9 cellular contexts compared by ENCODE assay signal in the genomic region with DNA sequence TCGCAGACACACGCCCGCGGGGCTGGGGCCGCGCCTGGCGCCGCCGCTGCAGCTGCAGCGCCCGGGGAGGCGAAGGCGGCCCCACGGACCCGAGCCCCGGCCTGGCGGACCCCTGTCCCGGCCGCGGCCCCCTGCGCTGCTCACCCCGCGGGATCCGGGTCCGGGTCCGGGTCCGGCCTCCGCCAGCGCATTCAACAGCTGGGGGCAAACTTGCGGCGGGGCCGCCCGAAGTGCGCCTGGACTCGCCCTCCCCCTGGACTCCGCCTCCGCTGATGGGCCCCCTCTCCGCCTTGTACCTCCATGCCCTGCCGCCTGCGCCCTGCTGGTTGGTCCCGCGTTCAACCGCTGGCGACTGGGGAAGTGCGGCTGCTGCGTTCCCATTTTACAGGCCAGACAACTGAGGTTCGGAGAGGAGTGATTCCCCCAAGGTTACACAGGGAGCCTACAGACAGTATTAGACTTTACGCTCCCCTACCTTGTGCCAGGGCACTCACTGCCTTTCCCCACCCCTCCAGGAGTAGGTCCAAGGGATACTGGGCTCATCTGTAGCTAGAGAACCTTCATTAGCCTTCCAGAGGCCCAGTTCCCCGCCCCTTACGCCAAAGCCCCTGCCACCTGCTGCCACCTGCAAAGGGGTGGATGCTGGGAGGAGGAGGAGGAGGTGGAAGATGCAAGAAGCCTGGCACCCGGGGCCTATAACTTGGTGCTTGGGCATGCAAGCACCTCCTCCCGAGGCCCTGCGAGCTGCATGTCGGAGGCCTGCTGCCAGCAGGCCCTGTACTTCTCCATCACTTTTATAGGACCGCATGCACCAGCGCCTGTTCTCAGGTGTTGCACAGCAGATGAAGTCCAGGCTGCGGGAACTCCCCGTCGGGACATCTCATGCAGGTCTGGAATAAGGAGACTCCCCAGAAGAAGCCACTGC. TPM values are rescaled to one million over a fixed set of nuclear protein-coding genes. Genes with fewer than 3 reads are reported as not detected.
A peak's percentile ranks its signal among the peaks of the same experiment; 100 is the strongest.
DNase-seq lines count a peak whose midpoint lies in the region; ATAC-seq, FAIRE-seq and TF ChIP-seq lines count a peak whose summit lies in the region.
"Had no signal": no experiment of that assay in that cellular context is flagged by ENCODE, and none has a peak within 500 bp of the region (broad histone marks: within the 10 kb centered on the region; RNA-seq: fewer than 3 reads in every experiment).

No MANE protein-coding gene starts in this region.

- H3K4me2 ChIP-seq in neural cell (ENCODE audit: low read length) = no peak overlapping the region

- POLR2A ChIA-PET in AG04450 (lab: Yijun Ruan, JAX) (no interaction called here), HEK293T (lab: Yijun Ruan, JAX) (no interaction called here)

- H3K4me1 Mint-ChIP-seq in effector memory CD8-positive, alpha-beta T cell (ENCODE audit: low read depth in 2 of 2) = peaks cover 8 to 22% of the 10 kb centered on the region in 2 donors

- no peak for ATAC-seq in effector memory CD8-positive, alpha-beta T cell (replicated peaks)
- ATAC-seq: activated T-helper 17 cell treated with anti-CD3 and anti-CD28 coated beads, Interleukin-2, amount 50 U/mL, for 72 hours had no signal

- H3K27ac ChIP-seq in AG04450 (ENCODE audit: low read depth, low read length) (no peak overlapping the region), HUES64 (ENCODE audit: low read depth, low read length) (no peak overlapping the region), neural cell (ENCODE audit: low read length) (no peak overlapping the region), testis (no peak overlapping the region)

- no peak for FAIRE-seq in GM12892 (lab: Jason Lieb, UNC)

- no peaks in the 10 kb centered on the region for H3K36me3 ChIP-seq in HUES64 (ENCODE audit: insufficient read depth, low read length)
- no peaks in the 10 kb centered on the region for H3K36me3 ChIP-seq in neural cell (ENCODE audit: insufficient read depth, low read length)
- no peaks in the 10 kb centered on the region for H3K36me3 ChIP-seq in testis (ENCODE audit: low read depth, missing control alignments)

- peaks cover 3% of the 10 kb centered on the region; the same call in 1 of the 2 replicates for H3K4me1 ChIP-seq in HUES64 (ENCODE audit: insufficient read depth, low read length)
- H3K4me1 ChIP-seq in testis = peaks cover 5% of the 10 kb centered on the region

- H3F3A ChIP-seq in neural cell (ENCODE audit: insufficient read depth, low read length, poor library complexity, severe bottlenecking) = no peaks in the 10 kb centered on the region

- CTCF ChIA-PET in AG04450 (lab: Charles Lee) = interaction anchor here (0.5 to 4.3 kb wide), 14 partner anchors 9 to 227 kb away, joined by 3 to 74 read pairs (median 6); no protein-coding TSS in a partner anchor
- CTCF ChIA-PET in HEK293T (lab: Yijun Ruan, JAX) = interaction anchor here (0.6 to 2.4 kb wide), 10 partner anchors 22 to 123 kb away, joined by 3 to 17 read pairs (median 3); no protein-coding TSS in a partner anchor

- no peaks in the 10 kb centered on the region for H3K9me3 Mint-ChIP-seq in effector memory CD8-positive, alpha-beta T cell
- H3K9me3 Mint-ChIP-seq: activated T-helper 17 cell treated with anti-CD3 and anti-CD28 coated beads, Interleukin-2, amount 50 U/mL, for 72 hours had no signal

- H2AFZ ChIP-seq in neural cell (ENCODE audit: low read depth, low read length) = no peak overlapping the region

- peak overlapping the region; percentile 61 for H3K4me3 Mint-ChIP-seq in effector memory CD8-positive, alpha-beta T cell

- no peak for TF ChIP-seq POLR2A in testis (IDR thresholded peaks at IDR 0.05)
- no peak for TF ChIP-seq POLR2A in GM12892 (IDR thresholded peaks at IDR 0.05; ENCODE audit: low read depth, low read length)

- H3K9me3 ChIP-seq in AG04450 (ENCODE audit: control insufficient read depth, insufficient read depth, low read length) (peaks cover 6% of the 10 kb centered on the region), HUES64 (ENCODE audit: insufficient read depth, low read depth, low read length) (no peaks in the 10 kb centered on the region), neural cell (ENCODE audit: low read length) (no peaks in the 10 kb centered on the region), testis (no peaks in the 10 kb centered on the region)

- TF ChIP-seq CTCF in AG04450 (IDR thresholded peaks at IDR 0.05; ENCODE audit: low read depth, low read length) = no peak
- TF ChIP-seq CTCF in neural cell (IDR thresholded peaks at IDR 0.05; ENCODE audit: poor library complexity, severe bottlenecking) = no peak
- no peak for TF ChIP-seq CTCF in testis (IDR thresholded peaks at IDR 0.05)

- no peaks in the 10 kb centered on the region for H3K79me2 ChIP-seq in neural cell (replicated peaks; ENCODE audit: insufficient read depth, low read length)

- WGBS in HUES64 = 20% methylated on average over 59 of the region's 59 CpGs
- 12 to 51% methylated on average over 7 to 58 of the region's 59 CpGs for WGBS in testis, 2 donors

- no peaks in the 10 kb centered on the region for H4K20me1 ChIP-seq in neural cell (ENCODE audit: insufficient read depth)

- intact Hi-C loops in testis (cut with DNase I; ENCODE audit: low total_unique reads) = loop anchor here (10.0 kb wide), 1 partner anchor 113 kb away; no protein-coding TSS in a partner anchor

- H3K27me3 ChIP-seq in AG04450 (ENCODE audit: control insufficient read depth, insufficient read depth, low read length) = no peaks in the 10 kb centered on the region
- H3K27me3 ChIP-seq in HUES64 (ENCODE audit: insufficient read depth, low read length) = peaks cover 57% of the 10 kb centered on the region
- H3K27me3 ChIP-seq in neural cell (ENCODE audit: insufficient read depth, low read depth, low read length) = peaks cover 54% of the 10 kb centered on the region
- H3K27me3 ChIP-seq in testis = no peaks in the 10 kb centered on the region

- H3K4me3 ChIP-seq in AG04450 (ENCODE audit: low read depth, low read length) = peak overlapping the region; percentile 65
- peak overlapping the region; percentile 48 for H3K4me3 ChIP-seq in HUES64 (ENCODE audit: low read length)
- peak overlapping the region; percentile 69 for H3K4me3 ChIP-seq in neural cell (ENCODE audit: low read length)
- H3K4me3 ChIP-seq in testis = peak overlapping the region in 1 of 2 donors; percentile 36

- no peak for DNase-seq in AG04450 (ENCODE audit: low read depth, low spot score)
- DNase-seq in effector memory CD8-positive, alpha-beta T cell = no peak
- DNase-seq in HuH-7 (ENCODE audit: low spot score) = no peak
- DNase-seq in testis = no peak
- no peak for DNase-seq in GM12892 (ENCODE audit: insufficient read length)
- DNase-seq in HEK293T (ENCODE audit: extremely low spot score) = no peak

- peaks cover 3% of the 10 kb centered on the region for H3K36me3 Mint-ChIP-seq in effector memory CD8-positive, alpha-beta T cell (ENCODE audit: insufficient read depth)

- no peaks in the 10 kb centered on the region for H3K9me2 ChIP-seq in neural cell (ENCODE audit: insufficient read depth, low read length)

- no peak overlapping the region for H3K9ac ChIP-seq in HUES64 (ENCODE audit: low read depth, low read length)
- H3K9ac ChIP-seq in neural cell (ENCODE audit: low read length) = peak overlapping the region; percentile 56

- H3K27ac Mint-ChIP-seq in effector memory CD8-positive, alpha-beta T cell = no peak overlapping the region
- H3K27ac Mint-ChIP-seq: activated T-helper 17 cell treated with anti-CD3 and anti-CD28 coated beads, Interleukin-2, amount 50 U/mL, for 72 hours had no signal

- TF ChIP-seq RAD21 in neural cell (conservative IDR thresholded peaks at IDR 0.05) = no peak

- peaks cover 62 to 85% of the 10 kb centered on the region in 2 donors for H3K27me3 Mint-ChIP-seq in effector memory CD8-positive, alpha-beta T cell

- no peak for TF ChIP-seq EP300 in neural cell (conservative IDR thresholded peaks at IDR 0.05; ENCODE audit: poor library complexity, severe bottlenecking)

TF ChIP-seq in neural cell, 6 proteins besides CTCF, POLR2A, EP300 and RAD21 (continues in another document):
- TF ChIP-seq EZH2 (IDR thresholded peaks at IDR 0.05; ENCODE audit: borderline replicate concordance, insufficient read depth, low read length, poor library complexity, severe bottlenecking) = no peak
- no peak for TF ChIP-seq POLR2AphosphoS5 (IDR thresholded peaks at IDR 0.05)

TF ChIP-seq in HEK293T, 16 proteins besides CTCF, POLR2A, EP300 and RAD21 (continues in another document):
- TF ChIP-seq L3MBTL2 (conservative IDR thresholded peaks at IDR 0.05) = no peak
- TF ChIP-seq ARNT (IDR thresholded peaks at IDR 0.05) = no peak
- TF ChIP-seq NFRKB (IDR thresholded peaks at IDR 0.05) = no peak
- TF ChIP-seq BHLHE40 (IDR thresholded peaks at IDR 0.05; ENCODE audit: borderline replicate concordance) = no peak
- no peak for TF ChIP-seq SP1 (IDR thresholded peaks at IDR 0.05)
- no peak for TF ChIP-seq ZNF384 (IDR thresholded peaks at IDR 0.05)
- TF ChIP-seq CTBP1 (IDR thresholded peaks at IDR 0.05; ENCODE audit: borderline replicate concordance) = no peak
- TF ChIP-seq TARDBP (IDR thresholded peaks at IDR 0.05) = no peak
- no peak for TF ChIP-seq SUZ12 (IDR thresholded peaks at IDR 0.05)
- no peak for TF ChIP-seq LEF1 (IDR thresholded peaks at IDR 0.05; ENCODE audit: borderline replicate concordance)
- TF ChIP-seq ELF4 (IDR thresholded peaks at IDR 0.05) = no peak
- TF ChIP-seq, protein P1, sequence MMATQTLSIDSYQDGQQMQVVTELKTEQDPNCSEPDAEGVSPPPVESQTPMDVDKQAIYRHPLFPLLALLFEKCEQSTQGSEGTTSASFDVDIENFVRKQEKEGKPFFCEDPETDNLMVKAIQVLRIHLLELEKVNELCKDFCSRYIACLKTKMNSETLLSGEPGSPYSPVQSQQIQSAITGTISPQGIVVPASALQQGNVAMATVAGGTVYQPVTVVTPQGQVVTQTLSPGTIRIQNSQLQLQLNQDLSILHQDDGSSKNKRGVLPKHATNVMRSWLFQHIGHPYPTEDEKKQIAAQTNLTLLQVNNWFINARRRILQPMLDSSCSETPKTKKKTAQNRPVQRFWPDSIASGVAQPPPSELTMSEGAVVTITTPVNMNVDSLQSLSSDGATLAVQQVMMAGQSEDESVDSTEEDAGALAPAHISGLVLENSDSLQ (IDR thresholded peaks at IDR 0.05) = no peak

RNA-seq across cellular contexts. Expression of a gene that starts 0.7 kb away (rescaled TPM):
- polyA plus RNA-seq in AG04450 (2011; rRNA removed) (2.6 and 3.8 TPM in 2 replicates), neural cell (4.4 and 5.2 TPM in 2 replicates), testis (ENCODE audit: insufficient read depth, low read depth, low replicate concordance) (4.8 TPM)
- polyA minus RNA-seq in AG04450 (2011; rRNA and poly(A)+ RNA removed) = 4.2 and 4.9 TPM in 2 replicates
- 0.20 TPM for polyA plus RNA-seq in HUES64 (2013, experiment 1 of 2)
- 0.38 TPM for polyA plus RNA-seq in HUES64 (2013, experiment 2 of 2)
- 9.0 and 9.8 TPM in 2 replicates for polyA minus RNA-seq in neural cell
- 1 to 10 TPM; 5.3 to 5.7 TPM for total RNA-seq in testis
- polyA plus RNA-seq in GM12892 (2012; ENCODE audit: missing spikeins) = not detected

RNA-seq across cellular contexts. Expression of a gene that starts 58.2 kb away (rescaled TPM):
- polyA plus RNA-seq in AG04450 (2011; rRNA removed) (0.04 and 0.06 TPM in 2 replicates), neural cell (0.17 TPM in 1 of 2 replicates, not detected in the other), testis (ENCODE audit: insufficient read depth, low read depth, low replicate concordance) (7.5 TPM)
- polyA minus RNA-seq in AG04450 (2011; rRNA and poly(A)+ RNA removed) = not detected in 2 replicates
- 1.1 TPM for polyA plus RNA-seq in HUES64 (2013, experiment 1 of 2)
- 2.7 TPM for polyA plus RNA-seq in HUES64 (2013, experiment 2 of 2)
- 0.49 and 1.0 TPM in 2 replicates for polyA minus RNA-seq in neural cell
- total RNA-seq in testis = 1 to 10 TPM; 8.1 to 8.2 TPM
- polyA plus RNA-seq in GM12892 (2012; ENCODE audit: missing spikeins) = 30.7 TPM
